In the genomic region with DNA sequence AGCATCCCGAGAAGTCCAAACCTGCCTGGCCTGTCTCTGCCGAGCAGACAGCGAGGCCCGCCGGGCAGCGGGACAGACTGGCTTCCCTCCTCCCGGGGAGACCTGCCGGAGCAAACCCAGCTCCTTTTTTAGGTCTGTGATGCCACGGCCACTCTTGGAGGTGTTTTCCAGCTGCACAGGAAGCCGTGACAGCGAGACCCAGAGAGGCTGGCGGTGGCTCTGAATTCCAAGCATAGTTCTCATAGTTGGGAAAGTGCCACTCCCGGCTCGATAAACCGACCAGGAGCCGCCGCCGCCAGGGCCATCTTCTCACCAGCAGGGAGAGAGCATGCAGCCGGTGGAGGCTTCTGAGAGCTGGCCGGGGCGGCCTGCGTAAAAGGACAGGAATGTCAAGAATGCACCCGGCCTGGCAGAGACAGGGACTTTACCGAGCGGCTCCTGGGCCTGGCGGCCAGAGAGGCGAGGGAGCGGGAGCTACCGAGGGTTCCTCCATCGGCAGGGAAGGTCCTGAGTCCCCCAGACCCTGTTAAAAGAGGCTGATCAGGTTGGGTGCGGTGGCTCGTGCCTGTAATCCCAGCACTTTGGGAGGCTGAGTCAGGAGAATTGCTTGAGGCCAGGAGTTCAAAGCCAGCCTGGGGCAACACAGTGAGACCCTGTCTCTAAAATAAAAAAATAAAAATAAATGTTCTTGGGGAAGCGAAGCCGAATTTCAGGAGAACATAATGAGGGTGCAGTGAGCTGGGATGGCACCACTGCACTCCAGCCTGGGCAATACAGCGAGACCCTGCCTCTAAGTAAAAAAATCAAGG, we compare ENCODE assay signal across 1 cellular context.
TF ChIP-seq lines count a peak whose summit lies in the region.

No MANE protein-coding gene starts in this region.

TF ChIP-seq in HepG2, 621 proteins besides CTCF, POLR2A, EP300 and RAD21 (continued from another document and continues in another):
- TF ChIP-seq, protein P1, sequence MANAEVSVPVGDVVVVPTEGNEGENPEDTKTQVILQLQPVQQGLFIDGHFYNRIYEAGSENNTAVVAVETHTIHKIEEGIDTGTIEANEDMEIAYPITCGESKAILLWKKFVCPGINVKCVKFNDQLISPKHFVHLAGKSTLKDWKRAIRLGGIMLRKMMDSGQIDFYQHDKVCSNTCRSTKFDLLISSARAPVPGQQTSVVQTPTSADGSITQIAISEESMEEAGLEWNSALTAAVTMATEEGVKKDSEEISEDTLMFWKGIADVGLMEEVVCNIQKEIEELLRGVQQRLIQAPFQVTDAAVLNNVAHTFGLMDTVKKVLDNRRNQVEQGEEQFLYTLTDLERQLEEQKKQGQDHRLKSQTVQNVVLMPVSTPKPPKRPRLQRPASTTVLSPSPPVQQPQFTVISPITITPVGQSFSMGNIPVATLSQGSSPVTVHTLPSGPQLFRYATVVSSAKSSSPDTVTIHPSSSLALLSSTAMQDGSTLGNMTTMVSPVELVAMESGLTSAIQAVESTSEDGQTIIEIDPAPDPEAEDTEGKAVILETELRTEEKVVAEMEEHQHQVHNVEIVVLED (CRISPR knock-in tag; IDR thresholded peaks at IDR 0.05; ENCODE audit: borderline replicate concordance), result peak; percentile 59; the same call in 1 of the 2 replicates
- TF ChIP-seq, protein P2, sequence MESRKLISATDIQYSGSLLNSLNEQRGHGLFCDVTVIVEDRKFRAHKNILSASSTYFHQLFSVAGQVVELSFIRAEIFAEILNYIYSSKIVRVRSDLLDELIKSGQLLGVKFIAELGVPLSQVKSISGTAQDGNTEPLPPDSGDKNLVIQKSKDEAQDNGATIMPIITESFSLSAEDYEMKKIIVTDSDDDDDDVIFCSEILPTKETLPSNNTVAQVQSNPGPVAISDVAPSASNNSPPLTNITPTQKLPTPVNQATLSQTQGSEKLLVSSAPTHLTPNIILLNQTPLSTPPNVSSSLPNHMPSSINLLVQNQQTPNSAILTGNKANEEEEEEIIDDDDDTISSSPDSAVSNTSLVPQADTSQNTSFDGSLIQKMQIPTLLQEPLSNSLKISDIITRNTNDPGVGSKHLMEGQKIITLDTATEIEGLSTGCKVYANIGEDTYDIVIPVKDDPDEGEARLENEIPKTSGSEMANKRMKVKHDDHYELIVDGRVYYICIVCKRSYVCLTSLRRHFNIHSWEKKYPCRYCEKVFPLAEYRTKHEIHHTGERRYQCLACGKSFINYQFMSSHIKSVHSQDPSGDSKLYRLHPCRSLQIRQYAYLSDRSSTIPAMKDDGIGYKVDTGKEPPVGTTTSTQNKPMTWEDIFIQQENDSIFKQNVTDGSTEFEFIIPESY (CRISPR knock-in tag; IDR thresholded peaks at IDR 0.05), result peak; percentile 71
- TF ChIP-seq HOXA7 (CRISPR knock-in tag; IDR thresholded peaks at IDR 0.05), result no peak
- peak; percentile 56 for TF ChIP-seq CREM (IDR thresholded peaks at IDR 0.05)
- TF ChIP-seq CREM (CRISPR knock-in tag; IDR thresholded peaks at IDR 0.05), result no peak
- TF ChIP-seq ZNF607 (CRISPR knock-in tag; IDR thresholded peaks at IDR 0.05; ENCODE audit: borderline replicate concordance), result peak; percentile 58; the same call in 1 of the 2 replicates
- peak; percentile 95 for TF ChIP-seq PHF21A (CRISPR knock-in tag; IDR thresholded peaks at IDR 0.05)
- no peak for TF ChIP-seq SP2 (CRISPR knock-in tag; IDR thresholded peaks at IDR 0.05)
- TF ChIP-seq ZNF260 (CRISPR knock-in tag; IDR thresholded peaks at IDR 0.05; ENCODE audit: borderline replicate concordance, low read depth), result no peak
- TF ChIP-seq SOX13 (IDR thresholded peaks at IDR 0.05), result no peak
- peak in 1 of 2 experiments; percentile 77; a peak in 2 of 4 replicates for TF ChIP-seq SOX13 (CRISPR knock-in tag; conservative IDR thresholded peaks at IDR 0.05 in 1 of 2, IDR thresholded peaks at IDR 0.05 in 1 of 2)
- peak; percentile 71 for TF ChIP-seq ZNF350 (CRISPR knock-in tag; IDR thresholded peaks at IDR 0.05; ENCODE audit: borderline replicate concordance, low read depth)
- TF ChIP-seq, protein P3, sequence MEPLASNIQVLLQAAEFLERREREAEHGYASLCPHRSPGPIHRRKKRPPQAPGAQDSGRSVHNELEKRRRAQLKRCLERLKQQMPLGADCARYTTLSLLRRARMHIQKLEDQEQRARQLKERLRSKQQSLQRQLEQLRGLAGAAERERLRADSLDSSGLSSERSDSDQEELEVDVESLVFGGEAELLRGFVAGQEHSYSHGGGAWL (CRISPR knock-in tag; IDR thresholded peaks at IDR 0.05), result no peak
- TF ChIP-seq, protein P4, sequence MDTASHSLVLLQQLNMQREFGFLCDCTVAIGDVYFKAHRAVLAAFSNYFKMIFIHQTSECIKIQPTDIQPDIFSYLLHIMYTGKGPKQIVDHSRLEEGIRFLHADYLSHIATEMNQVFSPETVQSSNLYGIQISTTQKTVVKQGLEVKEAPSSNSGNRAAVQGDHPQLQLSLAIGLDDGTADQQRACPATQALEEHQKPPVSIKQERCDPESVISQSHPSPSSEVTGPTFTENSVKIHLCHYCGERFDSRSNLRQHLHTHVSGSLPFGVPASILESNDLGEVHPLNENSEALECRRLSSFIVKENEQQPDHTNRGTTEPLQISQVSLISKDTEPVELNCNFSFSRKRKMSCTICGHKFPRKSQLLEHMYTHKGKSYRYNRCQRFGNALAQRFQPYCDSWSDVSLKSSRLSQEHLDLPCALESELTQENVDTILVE (CRISPR knock-in tag; IDR thresholded peaks at IDR 0.05), result peak; percentile 89
- peak; percentile 45; the same call in 1 of the 2 replicates for TF ChIP-seq ZNF205 (CRISPR knock-in tag; IDR thresholded peaks at IDR 0.05)
- TF ChIP-seq ZNF773 (CRISPR knock-in tag; IDR thresholded peaks at IDR 0.05; ENCODE audit: borderline replicate concordance), result no peak
- TF ChIP-seq, protein P5, sequence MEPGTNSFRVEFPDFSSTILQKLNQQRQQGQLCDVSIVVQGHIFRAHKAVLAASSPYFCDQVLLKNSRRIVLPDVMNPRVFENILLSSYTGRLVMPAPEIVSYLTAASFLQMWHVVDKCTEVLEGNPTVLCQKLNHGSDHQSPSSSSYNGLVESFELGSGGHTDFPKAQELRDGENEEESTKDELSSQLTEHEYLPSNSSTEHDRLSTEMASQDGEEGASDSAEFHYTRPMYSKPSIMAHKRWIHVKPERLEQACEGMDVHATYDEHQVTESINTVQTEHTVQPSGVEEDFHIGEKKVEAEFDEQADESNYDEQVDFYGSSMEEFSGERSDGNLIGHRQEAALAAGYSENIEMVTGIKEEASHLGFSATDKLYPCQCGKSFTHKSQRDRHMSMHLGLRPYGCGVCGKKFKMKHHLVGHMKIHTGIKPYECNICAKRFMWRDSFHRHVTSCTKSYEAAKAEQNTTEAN (CRISPR knock-in tag; conservative IDR thresholded peaks at IDR 0.05), result peak; percentile 64
- TF ChIP-seq NR2C2 (CRISPR knock-in tag; IDR thresholded peaks at IDR 0.05; ENCODE audit: borderline replicate concordance), result peak; percentile 28; the same call in 1 of the 2 replicates
- TF ChIP-seq ZNF124 (CRISPR knock-in tag; IDR thresholded peaks at IDR 0.05), result peak; percentile 36; the same call in 1 of the 2 replicates
- no peak for TF ChIP-seq PAWR (CRISPR knock-in tag; IDR thresholded peaks at IDR 0.05; ENCODE audit: borderline replicate concordance)
- 0 out of 2 replicates have a peak, but pooled peaks have one; percentile 20 for TF ChIP-seq JUND (CRISPR knock-in tag; IDR thresholded peaks at IDR 0.05)
- TF ChIP-seq NR2F1 (CRISPR knock-in tag; IDR thresholded peaks at IDR 0.05), result peak in 1 of 2 experiments; percentile 61; a peak in 1 of 4 replicates
- no peak for TF ChIP-seq FOXM1 (CRISPR knock-in tag; IDR thresholded peaks at IDR 0.05)
- peak; percentile 42; the same call in 1 of the 2 replicates for TF ChIP-seq ZNF335 (CRISPR knock-in tag; IDR thresholded peaks at IDR 0.05)
- TF ChIP-seq, protein P6, sequence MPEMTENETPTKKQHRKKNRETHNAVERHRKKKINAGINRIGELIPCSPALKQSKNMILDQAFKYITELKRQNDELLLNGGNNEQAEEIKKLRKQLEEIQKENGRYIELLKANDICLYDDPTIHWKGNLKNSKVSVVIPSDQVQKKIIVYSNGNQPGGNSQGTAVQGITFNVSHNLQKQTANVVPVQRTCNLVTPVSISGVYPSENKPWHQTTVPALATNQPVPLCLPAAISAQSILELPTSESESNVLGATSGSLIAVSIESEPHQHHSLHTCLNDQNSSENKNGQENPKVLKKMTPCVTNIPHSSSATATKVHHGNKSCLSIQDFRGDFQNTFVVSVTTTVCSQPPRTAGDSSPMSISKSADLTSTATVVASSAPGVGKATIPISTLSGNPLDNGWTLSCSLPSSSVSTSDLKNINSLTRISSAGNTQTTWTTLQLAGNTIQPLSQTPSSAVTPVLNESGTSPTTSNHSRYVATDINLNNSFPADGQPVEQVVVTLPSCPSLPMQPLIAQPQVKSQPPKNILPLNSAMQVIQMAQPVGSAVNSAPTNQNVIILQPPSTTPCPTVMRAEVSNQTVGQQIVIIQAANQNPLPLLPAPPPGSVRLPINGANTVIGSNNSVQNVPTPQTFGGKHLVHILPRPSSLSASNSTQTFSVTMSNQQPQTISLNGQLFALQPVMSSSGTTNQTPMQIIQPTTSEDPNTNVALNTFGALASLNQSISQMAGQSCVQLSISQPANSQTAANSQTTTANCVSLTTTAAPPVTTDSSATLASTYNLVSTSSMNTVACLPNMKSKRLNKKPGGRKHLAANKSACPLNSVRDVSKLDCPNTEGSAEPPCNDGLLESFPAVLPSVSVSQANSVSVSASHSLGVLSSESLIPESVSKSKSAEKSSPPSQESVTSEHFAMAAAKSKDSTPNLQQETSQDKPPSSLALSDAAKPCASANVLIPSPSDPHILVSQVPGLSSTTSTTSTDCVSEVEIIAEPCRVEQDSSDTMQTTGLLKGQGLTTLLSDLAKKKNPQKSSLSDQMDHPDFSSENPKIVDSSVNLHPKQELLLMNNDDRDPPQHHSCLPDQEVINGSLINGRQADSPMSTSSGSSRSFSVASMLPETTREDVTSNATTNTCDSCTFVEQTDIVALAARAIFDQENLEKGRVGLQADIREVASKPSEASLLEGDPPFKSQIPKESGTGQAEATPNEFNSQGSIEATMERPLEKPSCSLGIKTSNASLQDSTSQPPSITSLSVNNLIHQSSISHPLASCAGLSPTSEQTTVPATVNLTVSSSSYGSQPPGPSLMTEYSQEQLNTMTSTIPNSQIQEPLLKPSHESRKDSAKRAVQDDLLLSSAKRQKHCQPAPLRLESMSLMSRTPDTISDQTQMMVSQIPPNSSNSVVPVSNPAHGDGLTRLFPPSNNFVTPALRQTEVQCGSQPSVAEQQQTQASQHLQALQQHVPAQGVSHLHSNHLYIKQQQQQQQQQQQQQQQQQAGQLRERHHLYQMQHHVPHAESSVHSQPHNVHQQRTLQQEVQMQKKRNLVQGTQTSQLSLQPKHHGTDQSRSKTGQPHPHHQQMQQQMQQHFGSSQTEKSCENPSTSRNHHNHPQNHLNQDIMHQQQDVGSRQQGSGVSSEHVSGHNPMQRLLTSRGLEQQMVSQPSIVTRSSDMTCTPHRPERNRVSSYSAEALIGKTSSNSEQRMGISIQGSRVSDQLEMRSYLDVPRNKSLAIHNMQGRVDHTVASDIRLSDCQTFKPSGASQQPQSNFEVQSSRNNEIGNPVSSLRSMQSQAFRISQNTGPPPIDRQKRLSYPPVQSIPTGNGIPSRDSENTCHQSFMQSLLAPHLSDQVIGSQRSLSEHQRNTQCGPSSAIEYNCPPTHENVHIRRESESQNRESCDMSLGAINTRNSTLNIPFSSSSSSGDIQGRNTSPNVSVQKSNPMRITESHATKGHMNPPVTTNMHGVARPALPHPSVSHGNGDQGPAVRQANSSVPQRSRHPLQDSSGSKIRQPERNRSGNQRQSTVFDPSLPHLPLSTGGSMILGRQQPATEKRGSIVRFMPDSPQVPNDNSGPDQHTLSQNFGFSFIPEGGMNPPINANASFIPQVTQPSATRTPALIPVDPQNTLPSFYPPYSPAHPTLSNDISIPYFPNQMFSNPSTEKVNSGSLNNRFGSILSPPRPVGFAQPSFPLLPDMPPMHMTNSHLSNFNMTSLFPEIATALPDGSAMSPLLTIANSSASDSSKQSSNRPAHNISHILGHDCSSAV (CRISPR knock-in tag; IDR thresholded peaks at IDR 0.05; ENCODE audit: borderline replicate concordance), result no peak
- no peak for TF ChIP-seq ISX (CRISPR knock-in tag; conservative IDR thresholded peaks at IDR 0.05)
- TF ChIP-seq, protein P7, sequence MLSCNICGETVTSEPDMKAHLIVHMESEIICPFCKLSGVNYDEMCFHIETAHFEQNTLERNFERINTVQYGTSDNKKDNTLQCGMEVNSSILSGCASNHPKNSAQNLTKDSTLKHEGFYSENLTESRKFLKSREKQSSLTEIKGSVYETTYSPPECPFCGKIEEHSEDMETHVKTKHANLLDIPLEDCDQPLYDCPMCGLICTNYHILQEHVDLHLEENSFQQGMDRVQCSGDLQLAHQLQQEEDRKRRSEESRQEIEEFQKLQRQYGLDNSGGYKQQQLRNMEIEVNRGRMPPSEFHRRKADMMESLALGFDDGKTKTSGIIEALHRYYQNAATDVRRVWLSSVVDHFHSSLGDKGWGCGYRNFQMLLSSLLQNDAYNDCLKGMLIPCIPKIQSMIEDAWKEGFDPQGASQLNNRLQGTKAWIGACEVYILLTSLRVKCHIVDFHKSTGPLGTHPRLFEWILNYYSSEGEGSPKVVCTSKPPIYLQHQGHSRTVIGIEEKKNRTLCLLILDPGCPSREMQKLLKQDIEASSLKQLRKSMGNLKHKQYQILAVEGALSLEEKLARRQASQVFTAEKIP (CRISPR knock-in tag; IDR thresholded peaks at IDR 0.05; ENCODE audit: borderline replicate concordance), result no peak
- peak; percentile 54; the same call in 1 of the 2 replicates for TF ChIP-seq ZNF746 (CRISPR knock-in tag; IDR thresholded peaks at IDR 0.05)
- peak; percentile 81; the same call in 1 of the 2 replicates for TF ChIP-seq HMG20A (CRISPR knock-in tag; IDR thresholded peaks at IDR 0.05; ENCODE audit: borderline replicate concordance)
- peak; percentile 93 for TF ChIP-seq RXRB (CRISPR knock-in tag; IDR thresholded peaks at IDR 0.05; ENCODE audit: borderline replicate concordance)
- TF ChIP-seq ZNF460 (CRISPR knock-in tag; IDR thresholded peaks at IDR 0.05; ENCODE audit: borderline replicate concordance), result peak; percentile 76; the same call in 1 of the 2 replicates
- no peak for TF ChIP-seq ZKSCAN1 (IDR thresholded peaks at IDR 0.05; ENCODE audit: low read length)
- TF ChIP-seq NFIC (IDR thresholded peaks at IDR 0.05; ENCODE audit: low read length), result 0 out of 2 replicates have a peak, but pooled peaks have one; percentile 31
- TF ChIP-seq, protein P8, sequence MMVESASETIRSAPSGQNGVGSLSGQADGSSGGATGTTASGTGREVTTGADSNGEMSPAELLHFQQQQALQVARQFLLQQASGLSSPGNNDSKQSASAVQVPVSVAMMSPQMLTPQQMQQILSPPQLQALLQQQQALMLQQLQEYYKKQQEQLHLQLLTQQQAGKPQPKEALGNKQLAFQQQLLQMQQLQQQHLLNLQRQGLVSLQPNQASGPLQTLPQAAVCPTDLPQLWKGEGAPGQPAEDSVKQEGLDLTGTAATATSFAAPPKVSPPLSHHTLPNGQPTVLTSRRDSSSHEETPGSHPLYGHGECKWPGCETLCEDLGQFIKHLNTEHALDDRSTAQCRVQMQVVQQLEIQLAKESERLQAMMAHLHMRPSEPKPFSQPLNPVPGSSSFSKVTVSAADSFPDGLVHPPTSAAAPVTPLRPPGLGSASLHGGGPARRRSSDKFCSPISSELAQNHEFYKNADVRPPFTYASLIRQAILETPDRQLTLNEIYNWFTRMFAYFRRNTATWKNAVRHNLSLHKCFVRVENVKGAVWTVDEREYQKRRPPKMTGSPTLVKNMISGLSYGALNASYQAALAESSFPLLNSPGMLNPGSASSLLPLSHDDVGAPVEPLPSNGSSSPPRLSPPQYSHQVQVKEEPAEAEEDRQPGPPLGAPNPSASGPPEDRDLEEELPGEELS (CRISPR knock-in tag; IDR thresholded peaks at IDR 0.05), result peak; percentile 86
- TF ChIP-seq ZNF709 (CRISPR knock-in tag; IDR thresholded peaks at IDR 0.05), result no peak
